ENCODE assay signal across 18 cellular contexts in the genomic region with DNA sequence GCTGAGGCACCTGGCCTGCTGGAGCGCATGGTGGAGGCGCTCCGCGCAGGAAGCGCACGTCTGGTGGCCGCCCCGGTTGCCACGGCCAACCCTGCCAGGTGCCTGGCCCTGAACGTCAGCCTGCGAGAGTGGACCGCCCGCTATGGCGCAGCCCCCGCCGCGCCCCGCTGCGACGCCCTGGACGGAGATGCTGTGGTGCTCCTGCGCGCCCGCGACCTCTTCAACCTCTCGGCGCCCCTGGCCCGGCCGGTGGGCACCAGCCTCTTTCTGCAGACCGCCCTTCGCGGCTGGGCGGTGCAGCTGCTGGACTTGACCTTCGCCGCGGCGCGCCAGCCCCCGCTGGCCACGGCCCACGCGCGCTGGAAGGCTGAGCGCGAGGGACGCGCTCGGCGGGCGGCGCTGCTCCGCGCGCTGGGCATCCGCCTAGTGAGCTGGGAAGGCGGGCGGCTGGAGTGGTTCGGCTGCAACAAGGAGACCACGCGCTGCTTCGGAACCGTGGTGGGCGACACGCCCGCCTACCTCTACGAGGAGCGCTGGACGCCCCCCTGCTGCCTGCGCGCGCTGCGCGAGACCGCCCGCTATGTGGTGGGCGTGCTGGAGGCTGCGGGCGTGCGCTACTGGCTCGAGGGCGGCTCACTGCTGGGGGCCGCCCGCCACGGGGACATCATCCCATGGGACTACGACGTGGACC. TPM values are rescaled to one million over a fixed set of nuclear protein-coding genes. Genes with fewer than 3 reads are reported as not detected.
DNase-seq lines count a peak whose midpoint lies in the region; TF ChIP-seq lines count a peak whose summit lies in the region.
"Had no signal": no experiment of that assay in that cellular context is flagged by ENCODE, and none has a peak within 500 bp of the region (broad histone marks: within the 10 kb centered on the region; RNA-seq: fewer than 3 reads in every experiment).

No MANE protein-coding gene starts in this region.

- H3K4me2 ChIP-seq in neuronal stem cell (ENCODE audit: insufficient read depth, low read length, poor library complexity, severe bottlenecking) = no peak overlapping the region

- H3K36me3 Mint-ChIP-seq in HFFc6 (ENCODE audit: low read depth) = 0 out of 2 replicates have a peak, but pooled peaks cover 5% of the 10 kb centered on the region

- peak overlapping the region; percentile 40; the same call in 1 of the 2 replicates for H3K27ac Mint-ChIP-seq in HFFc6
- H3K27ac Mint-ChIP-seq: H9 had no signal

- no peak overlapping the region for H2AFZ ChIP-seq in neuronal stem cell (ENCODE audit: low read length)

- no peaks in the 10 kb centered on the region; the same call in 1 of the 2 replicates for H3K27me3 Mint-ChIP-seq in HFFc6 (ENCODE audit: insufficient read depth)

- intact Hi-C loops in prostate gland (cut with DNase I) = loop anchor here (2.0 to 5.0 kb wide), 3 partner anchors 31 to 236 kb away; no protein-coding TSS in a partner anchor

- no peak for TF ChIP-seq CTCF in HFFc6 (IDR thresholded peaks at IDR 0.05)
- TF ChIP-seq CTCF in coronary artery (IDR thresholded peaks at IDR 0.05) = no peak
- no peak for TF ChIP-seq CTCF in tibial nerve (IDR thresholded peaks at IDR 0.05)
- TF ChIP-seq CTCF in prostate gland (IDR thresholded peaks at IDR 0.05) = no peak

- DNase-seq in HFFc6 (no peak), coronary artery (ENCODE audit: low spot score) (no peak), neuronal stem cell (ENCODE audit: low spot score) (no peak), tibial nerve (ENCODE audit: low spot score in 2 of 2) (no peak), dedifferentiated amniotic fluid mesenchymal stem cell (ENCODE audit: extremely low spot score) (no peak), epidermal melanocyte (ENCODE audit: insufficient read length, low spot score) (no peak), prostate gland (ENCODE audit: low spot score) (no peak)
- DNase-seq: ACHN, AML-193, COR-L47, DMS153, H9, KBM-7, NCI-H1417, NCI-H187 treated with DMSO at 0.1 percent for 48 hours, NCI-H526 treated with DMSO at 0.1 percent for 48 hours, SHP77 treated with DMSO at 0.1 percent for 48 hours had no signal

- no peak overlapping the region for H4K8ac ChIP-seq in neuronal stem cell (ENCODE audit: low read depth, low read length)

- no peak overlapping the region for H2BK120ac ChIP-seq in neuronal stem cell (ENCODE audit: low read depth, low read length)

- H3K9me3 ChIP-seq in neuronal stem cell (replicated peaks in 1 of 2; ENCODE audit: control insufficient read depth in 2 of 2, insufficient read depth in 1 of 2, low read depth in 1 of 2, low read length in 2 of 2) = no peaks in the 10 kb centered on the region
- H3K9me3 ChIP-seq in tibial nerve = no peaks in the 10 kb centered on the region
- H3K9me3 ChIP-seq in prostate gland = no peaks in the 10 kb centered on the region

- no peak overlapping the region for H3K23ac ChIP-seq in neuronal stem cell (ENCODE audit: low read depth, low read length, poor library complexity)

- H3K36me3 ChIP-seq in neuronal stem cell (replicated peaks in 1 of 2; ENCODE audit: control insufficient read depth in 2 of 2, insufficient read depth in 2 of 2, low read length in 2 of 2) (peaks cover 10 to 50% of the 10 kb centered on the region in 2 donors), tibial nerve (peaks cover 0 to 40% (median 8%) of the 10 kb centered on the region in 3 donors), prostate gland (no peaks in the 10 kb centered on the region)

- no CpG with 5 or more reads among the region's 86 CpGs for WGBS in neuronal stem cell (ENCODE audit: extremely low coverage in 2 of 2, insufficient read length in 2 of 2, insufficient replicate concordance in 1 of 2), 2 donors
- WGBS in tibial nerve, 2 donors = 92% methylated on average over 84 to 86 of the region's 86 CpGs
- WGBS in prostate gland = 91% methylated on average over 86 of the region's 86 CpGs

- H3K14ac ChIP-seq in neuronal stem cell (ENCODE audit: low read length) = peak overlapping the region; percentile 8

- H4K91ac ChIP-seq in neuronal stem cell (ENCODE audit: low read depth, low read length, poor library complexity) = no peak overlapping the region

- TF ChIP-seq POLR2A in tibial nerve (IDR thresholded peaks at IDR 0.05) (no peak), prostate gland (IDR thresholded peaks at IDR 0.05) (no peak)

- H3K27ac ChIP-seq in coronary artery (peak overlapping the region; percentile 80 to 87), neuronal stem cell (replicated peaks; ENCODE audit: low read length) (no peak overlapping the region), tibial nerve (peak overlapping the region in 3 of 4 donors; percentile 37 to 75 (median 44)), prostate gland (no peak overlapping the region)
- H3K27ac ChIP-seq: HL-60 had no signal

- peaks cover 2% of the 10 kb centered on the region for H3K79me1 ChIP-seq in neuronal stem cell (ENCODE audit: low read depth, low read length)

- no peak overlapping the region for H3K18ac ChIP-seq in neuronal stem cell (ENCODE audit: low read length)

- peaks cover 29% of the 10 kb centered on the region for H3K4me1 Mint-ChIP-seq in HFFc6 (ENCODE audit: low read depth)

- no peak overlapping the region for H2BK5ac ChIP-seq in neuronal stem cell (ENCODE audit: low read length)

- H3K9me3 Mint-ChIP-seq in HFFc6 = no peaks in the 10 kb centered on the region
- H3K9me3 Mint-ChIP-seq: H9 had no signal

- no peak overlapping the region for H2BK15ac ChIP-seq in neuronal stem cell (ENCODE audit: low read length)

- H3K4me1 ChIP-seq in neuronal stem cell (ENCODE audit: control insufficient read depth in 2 of 2, insufficient read depth in 1 of 2, low read depth in 1 of 2, low read length in 2 of 2) = no peaks in the 10 kb centered on the region
- peaks cover 0 to 48% (median 11%) of the 10 kb centered on the region in 4 donors for H3K4me1 ChIP-seq in tibial nerve
- no peaks in the 10 kb centered on the region for H3K4me1 ChIP-seq in prostate gland (replicated peaks)

- no peak overlapping the region for H3K4me3 Mint-ChIP-seq in HFFc6
- H3K4me3 Mint-ChIP-seq: H9 had no signal

- H3K4ac ChIP-seq in neuronal stem cell (ENCODE audit: low read length) = no peak overlapping the region

- peak overlapping the region; percentile 77 for H3K9ac ChIP-seq in neuronal stem cell (ENCODE audit: low read depth, low read length, poor library complexity)

- no peak for TF ChIP-seq EP300 in tibial nerve (IDR thresholded peaks at IDR 0.05)

- no peak overlapping the region for H2AK5ac ChIP-seq in neuronal stem cell (ENCODE audit: low read depth, low read length)

- H3K4me3 ChIP-seq in coronary artery (no peak overlapping the region), neuronal stem cell (ENCODE audit: low read length in 2 of 2) (no peak overlapping the region), tibial nerve (no peak overlapping the region), prostate gland (no peak overlapping the region)

- H2BK12ac ChIP-seq in neuronal stem cell (ENCODE audit: low read length) = peak overlapping the region; percentile 73

- H3K27me3 ChIP-seq in neuronal stem cell (ENCODE audit: control insufficient read depth in 3 of 3, insufficient read depth in 3 of 3, low read depth in 1 of 3, low read length in 3 of 3) = no peaks in the 10 kb centered on the region
- H3K27me3 ChIP-seq in tibial nerve = no peaks in the 10 kb centered on the region
- H3K27me3 ChIP-seq in prostate gland (replicated peaks; ENCODE audit: insufficient read depth) = no peaks in the 10 kb centered on the region

RNA-seq across cellular contexts. Expression of a gene that starts 9.7 kb away (rescaled TPM):
- total RNA-seq in HFFc6 (2021; fragmentation: NEBNext Ultra II Directional; extraction: Animal tissue kit (Norgen Biotek cat#: 25700)) = 10 to 100 TPM; 53.6 to 60.8 (median 58.3) TPM
- 94.3 TPM for polyA plus RNA-seq in neuronal stem cell (2013, experiment 1 of 2)
- polyA plus RNA-seq in neuronal stem cell (2013, experiment 2 of 2) = 93.2 TPM
- total RNA-seq in tibial nerve = 100 to 1,000 TPM in 1 of 4 donors, 10 to 100 TPM in 3; 77.4 to 127 (median 87.4) TPM
- total RNA-seq in prostate gland = 100 to 1,000 TPM in 1 of 2 donors, 10 to 100 TPM in 1; 80.7 to 221 TPM

RNA-seq across cellular contexts. Expression of a gene that starts 10.1 kb away (rescaled TPM):
- total RNA-seq in HFFc6 (2021; fragmentation: NEBNext Ultra II Directional; extraction: Animal tissue kit (Norgen Biotek cat#: 25700)) = 10 to 100 TPM; 31.4 to 36.8 (median 33.2) TPM
- 16.8 TPM for polyA plus RNA-seq in neuronal stem cell (2013, experiment 1 of 2)
- polyA plus RNA-seq in neuronal stem cell (2013, experiment 2 of 2) = 16.0 TPM
- total RNA-seq in tibial nerve (10 to 100 TPM; 15.7 to 20.4 (median 17.7) TPM), prostate gland (10 to 100 TPM; 15.2 to 32.0 TPM)

RNA-seq across cellular contexts. Expression of a gene that starts 32.4 kb away (rescaled TPM):
- total RNA-seq in HFFc6 (2021; fragmentation: NEBNext Ultra II Directional; extraction: Animal tissue kit (Norgen Biotek cat#: 25700)) = 100 to 1,000 TPM; 263 to 310 (median 281) TPM
- 54.5 TPM for polyA plus RNA-seq in neuronal stem cell (2013, experiment 1 of 2)
- 53.6 TPM for polyA plus RNA-seq in neuronal stem cell (2013, experiment 2 of 2)
- total RNA-seq in tibial nerve (100 to 1,000 TPM in 1 of 4 donors, 10 to 100 TPM in 3; 76.8 to 107 (median 83.4) TPM), prostate gland (100 to 1,000 TPM; 122 to 214 TPM)

RNA-seq across cellular contexts. Expression of a gene that starts 39.1 kb away (rescaled TPM):
- total RNA-seq in HFFc6 (2021; fragmentation: NEBNext Ultra II Directional; extraction: Animal tissue kit (Norgen Biotek cat#: 25700)) = 10 to 100 TPM; 35.3 to 42.2 (median 38.4) TPM
- 37.2 TPM for polyA plus RNA-seq in neuronal stem cell (2013, experiment 1 of 2)
- 37.3 TPM for polyA plus RNA-seq in neuronal stem cell (2013, experiment 2 of 2)
- total RNA-seq in tibial nerve (10 to 100 TPM; 21.0 to 36.1 (median 30.2) TPM), prostate gland (10 to 100 TPM; 38.9 to 41.8 TPM)

Comparison
In these comparisons a context has a peak if more than half of its experiments do, and no peak if none do; other contexts are left out.
1. H3K27ac ChIP-seq: peak in coronary artery (2 of 2) and tibial nerve (3 of 4); none in neuronal stem cell (single experiment) and prostate gland (0 of 2).